Comparison of ENCODE assay signal across 8 cellular contexts in genomic region chr17:8176998-8177731, GRCh38. TPM values are rescaled to one million over a fixed set of nuclear protein-coding genes. Genes with fewer than 3 reads are reported as not detected.
DNase-seq lines count a peak whose midpoint lies in the region; ATAC-seq and TF ChIP-seq lines count a peak whose summit lies in the region.

No MANE protein-coding gene starts in this region.

- no peaks in the 10 kb centered on the region for H3K27me3 ChIP-seq in BLaER1
- H3K27me3 ChIP-seq in Loucy (ENCODE audit: insufficient read depth, low read length, poor library complexity, severe bottlenecking), result no peaks in the 10 kb centered on the region
- no peaks in the 10 kb centered on the region for H3K27me3 ChIP-seq in dorsolateral prefrontal cortex

- H3K9ac ChIP-seq in BLaER1 (peak overlapping the region; percentile 91), Loucy (ENCODE audit: low read depth, low read length, poor library complexity, severe bottlenecking) (peak overlapping the region; percentile 70)

- H3K27ac ChIP-seq in BLaER1 (peak overlapping the region; percentile 91), dorsolateral prefrontal cortex (peak overlapping the region in 51 of 59 donors; percentile 16 to 100 (median 93))

- intact Hi-C loops in dorsolateral prefrontal cortex (cut with DNase I), result no loop called here

- H3K4me3 ChIP-seq in BLaER1 (peak overlapping the region; percentile 76), Loucy (ENCODE audit: low read length, poor library complexity, severe bottlenecking) (peak overlapping the region; percentile 76), dorsolateral prefrontal cortex (peak overlapping the region in 57 of 59 donors; percentile 43 to 95 (median 74))

- H2AFZ ChIP-seq in Loucy (ENCODE audit: low read length), result peak overlapping the region; percentile 88

- DNase-seq in dorsolateral prefrontal cortex, result no peak
- no peak for DNase-seq in NCI-H187 treated with DMSO at 0.1 percent for 48 hours (lab: John Stamatoyannopoulos, UW)

- H3K9me3 Mint-ChIP-seq in nephron, result no peaks in the 10 kb centered on the region

- H3F3A ChIP-seq in Loucy (ENCODE audit: low read depth), result peaks cover 11% of the 10 kb centered on the region

- H3K27me3 Mint-ChIP-seq in nephron (ENCODE audit: low read depth), result peaks cover 4% of the 10 kb centered on the region

- no peaks in the 10 kb centered on the region for H3K9me2 ChIP-seq in Loucy (replicated peaks; ENCODE audit: low read depth, low read length)

- peak overlapping the region; percentile 86 to 95 (median 93) for H3K4me3 Mint-ChIP-seq in nephron

- peaks cover 43% of the 10 kb centered on the region for H3K4me1 ChIP-seq in BLaER1
- peaks cover 31% of the 10 kb centered on the region for H3K4me1 ChIP-seq in Loucy (ENCODE audit: insufficient read depth, low read length, poor library complexity, severe bottlenecking)

- H3K36me3 ChIP-seq in BLaER1 (no peaks in the 10 kb centered on the region), Loucy (ENCODE audit: insufficient read depth, low read length) (no peaks in the 10 kb centered on the region)

- H3K27ac Mint-ChIP-seq in nephron, result peak overlapping the region; percentile 89 to 97 (median 96)

- peaks cover 38% of the 10 kb centered on the region for H3K4me1 Mint-ChIP-seq in nephron

- no peaks in the 10 kb centered on the region for H3K9me3 ChIP-seq in BLaER1
- no peaks in the 10 kb centered on the region for H3K9me3 ChIP-seq in Loucy (ENCODE audit: insufficient read depth, low read depth, low read length)

- H3K79me2 ChIP-seq in Loucy (ENCODE audit: insufficient read depth, low read length), result peaks cover 6% of the 10 kb centered on the region; the same call in 1 of the 2 replicates

- H3K4me2 ChIP-seq in BLaER1, result peak overlapping the region; percentile 98
- peak overlapping the region; percentile 90 for H3K4me2 ChIP-seq in Loucy (ENCODE audit: low read depth, low read length, poor library complexity, severe bottlenecking)

- no peak for TF ChIP-seq CTCF in Loucy (conservative IDR thresholded peaks at IDR 0.05; ENCODE audit: low read length)
- no peak for TF ChIP-seq CTCF in dorsolateral prefrontal cortex (IDR thresholded peaks at IDR 0.05 in 54 of 56, conservative IDR thresholded peaks at IDR 0.05 in 2 of 56; ENCODE audit: low read depth in 1 of 56, partially characterized antibody in 56 of 56)
- no peak for TF ChIP-seq CTCF in nephron (IDR thresholded peaks at IDR 0.05; ENCODE audit: unreplicated experiment in 3 of 3)

- ATAC-seq in GM19328 (IDR thresholded peaks at IDR 0.05; ENCODE audit: unreplicated experiment) (no peak), GM19395 (IDR thresholded peaks at IDR 0.05; ENCODE audit: unreplicated experiment) (no peak), HG03025 (IDR thresholded peaks at IDR 0.05; ENCODE audit: low FRiP score, unreplicated experiment) (no peak)

- H4K20me1 ChIP-seq in BLaER1 (no peaks in the 10 kb centered on the region), Loucy (ENCODE audit: insufficient read depth, low read length, poor library complexity, severe bottlenecking) (no peaks in the 10 kb centered on the region)

- H3K36me3 Mint-ChIP-seq in nephron (ENCODE audit: low read depth), result no peaks in the 10 kb centered on the region

RNA-seq across cellular contexts. Expression of gene TMEM107, which starts 1.0 kb away (rescaled TPM):
- 10 to 100 TPM in 119 of 120 experiments, 1 to 10 TPM in 1; 9.1 to 25.9 (median 17.1) TPM for total RNA-seq in dorsolateral prefrontal cortex

RNA-seq across cellular contexts. Expression of gene BORCS6, which starts 12.8 kb away (rescaled TPM):
- total RNA-seq in dorsolateral prefrontal cortex, result 10 to 100 TPM in 5 of 120 experiments, 1 to 10 TPM in 115; 5.2 to 10.9 (median 8.0) TPM

RNA-seq across cellular contexts. Expression of gene VAMP2, which starts 14.4 kb away (rescaled TPM):
- 100 to 1,000 TPM; 264 to 763 (median 490) TPM for total RNA-seq in dorsolateral prefrontal cortex

RNA-seq across cellular contexts. Expression of gene PER1, which starts 25.0 kb away (rescaled TPM):
- 100 to 1,000 TPM in 74 of 120 experiments, 10 to 100 TPM in 46; 46.9 to 218 (median 112) TPM for total RNA-seq in dorsolateral prefrontal cortex

RNA-seq across cellular contexts. Expression of gene AURKB, which starts 33.2 kb away (rescaled TPM):
- total RNA-seq in dorsolateral prefrontal cortex, result 1 to 10 TPM in 8 of 120 experiments, under 1 TPM in 4, not detected in 108; 0.75 to 3.8 (median 1.2) TPM
